Comparison of ENCODE assay signal across 8 cellular contexts in the genomic region with DNA sequence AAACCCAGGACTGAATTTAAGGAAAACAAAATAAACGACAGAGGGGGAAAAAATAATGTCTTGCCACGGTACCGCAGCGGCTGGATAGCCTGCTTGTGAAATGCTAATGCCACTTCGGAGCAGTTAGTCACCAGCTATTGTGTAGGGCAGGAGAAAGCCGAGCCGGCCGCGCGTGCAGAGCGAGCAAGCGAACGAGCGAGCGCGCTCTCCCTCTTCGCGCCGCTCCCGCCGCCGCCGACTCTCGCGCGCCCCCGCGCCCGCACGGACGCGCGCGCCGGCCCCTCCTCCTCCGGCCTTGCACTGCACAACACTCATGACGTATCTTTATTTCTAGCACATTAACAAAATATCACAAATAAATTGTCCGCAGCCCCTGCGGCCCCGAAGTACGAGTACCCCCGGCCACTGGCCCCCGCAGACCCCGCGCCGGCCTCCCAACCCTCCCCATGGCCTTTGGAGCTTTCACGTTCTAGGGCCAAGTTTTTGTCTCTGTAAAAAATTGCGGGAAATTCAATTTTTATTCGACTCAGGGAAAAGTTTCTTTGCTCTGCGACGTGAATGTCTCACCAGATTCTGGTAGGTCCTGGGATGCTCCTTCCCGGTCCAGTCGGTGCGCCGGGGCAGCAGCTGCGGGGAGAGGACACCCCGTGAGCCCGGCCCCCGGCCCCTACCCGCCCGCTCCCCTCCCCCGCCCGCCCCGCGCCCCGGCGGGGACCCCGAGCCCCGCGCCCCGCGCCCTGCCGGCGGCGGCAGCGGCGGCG. TPM values are rescaled to one million over a fixed set of nuclear protein-coding genes. Genes with fewer than 3 reads are reported as not detected.
DNase-seq lines count a peak whose midpoint lies in the region; ATAC-seq and TF ChIP-seq lines count a peak whose summit lies in the region.

No MANE protein-coding gene starts in this region.

- H3K27ac ChIP-seq in SJSA1 (peak overlapping the region; percentile 69), gastroesophageal sphincter (peak overlapping the region; percentile 80 to 100 (median 96)), substantia nigra (ENCODE audit: low read depth, low read length, poor library complexity, severe bottlenecking) (peak overlapping the region; percentile 97)

- H3K9me3 Mint-ChIP-seq in activated naive CD4-positive, alpha-beta T cell treated with anti-CD3 and anti-CD28 coated beads for 36 hours, result no peaks in the 10 kb centered on the region

- TF ChIP-seq POLR2A in gastroesophageal sphincter (IDR thresholded peaks at IDR 0.05), result peak; percentile 43 to 49

- H3K4me1 Mint-ChIP-seq in activated naive CD4-positive, alpha-beta T cell treated with anti-CD3 and anti-CD28 coated beads for 36 hours (ENCODE audit: low read depth), result peaks cover 43% of the 10 kb centered on the region

- H3K36me3 Mint-ChIP-seq in activated naive CD4-positive, alpha-beta T cell treated with anti-CD3 and anti-CD28 coated beads for 36 hours (ENCODE audit: low read depth), result peaks cover 3% of the 10 kb centered on the region

- H3K9me3 ChIP-seq in SJSA1 (replicated peaks), result no peaks in the 10 kb centered on the region
- H3K9me3 ChIP-seq in gastroesophageal sphincter, result no peaks in the 10 kb centered on the region

- no peak for TF ChIP-seq EP300 in gastroesophageal sphincter (IDR thresholded peaks at IDR 0.05)

- peak; percentile 81 for ATAC-seq in gastroesophageal sphincter

- TF ChIP-seq CTCF in HFF-Myc (IDR thresholded peaks at IDR 0.05; ENCODE audit: low read depth, low read length, missing control alignments) (no peak), gastroesophageal sphincter (IDR thresholded peaks at IDR 0.05) (peak in 2 of 4 experiments; percentile 3 to 20)

- peaks cover 11% of the 10 kb centered on the region for H3K27me3 ChIP-seq in SJSA1 (replicated peaks)
- no peaks in the 10 kb centered on the region for H3K27me3 ChIP-seq in gastroesophageal sphincter

- 0 to 1% methylated on average over 10 to 16 of the region's 78 CpGs for WGBS in gastroesophageal sphincter (ENCODE audit: low coverage in 1 of 2), 2 donors

- H3K27ac Mint-ChIP-seq in activated naive CD4-positive, alpha-beta T cell treated with anti-CD3 and anti-CD28 coated beads for 36 hours, result peak overlapping the region; percentile 92

- intact Hi-C loops in activated naive CD4-positive, alpha-beta T cell treated with anti-CD3 and anti-CD28 coated beads for 36 hours (cut with micrococcal nuclease), result loop anchor here (1.0 to 10.0 kb wide), 4 partner anchors 37 to 1090 kb away; no protein-coding TSS in a partner anchor

- H3K27me3 Mint-ChIP-seq in activated naive CD4-positive, alpha-beta T cell treated with anti-CD3 and anti-CD28 coated beads for 36 hours (ENCODE audit: low read depth), result peaks cover 4% of the 10 kb centered on the region

- H3K4me1 ChIP-seq in SJSA1 (replicated peaks), result peaks cover 7% of the 10 kb centered on the region
- H3K4me1 ChIP-seq in gastroesophageal sphincter, result peaks cover 0 to 59% (median 11%) of the 10 kb centered on the region in 3 donors

- H3K36me3 ChIP-seq in SJSA1 (peaks cover 9% of the 10 kb centered on the region), gastroesophageal sphincter (no peaks in the 10 kb centered on the region)

- H3K4me3 Mint-ChIP-seq in activated naive CD4-positive, alpha-beta T cell treated with anti-CD3 and anti-CD28 coated beads for 36 hours, result peak overlapping the region; percentile 76

- CTCF ChIA-PET in activated naive CD4-positive, alpha-beta T cell treated with anti-CD3 and anti-CD28 coated beads for 36 hours (lab: Charles Lee), result interaction anchor here (0.7 to 1.3 kb wide), 2 partner anchors 10 to 15 kb away, joined by 3 to 5 read pairs; no protein-coding TSS in a partner anchor

- H3K4me3 ChIP-seq in HFF-Myc (replicated peaks; ENCODE audit: low read depth, low read length) (peak overlapping the region; percentile 69), SJSA1 (peak overlapping the region; percentile 90), gastroesophageal sphincter (peak overlapping the region; percentile 55 to 85)

- DNase-seq in GM04504 (ENCODE audit: low read depth) (peak; percentile 86), HFF-Myc (ENCODE audit: extremely low read depth, low read depth) (peak; percentile 58), MV-4-11 (lab: John Stamatoyannopoulos, UW) (peak; percentile 85), SJSA1 (ENCODE audit: low read depth in 1 of 2, low spot score in 2 of 2) (peak; percentile 93 to 95), non-pigmented ciliary epithelial cell (ENCODE audit: low read depth) (peak; percentile 81), substantia nigra (lab: John Stamatoyannopoulos, UW) (peak; percentile 45 to 93 (median 84))
- peak; percentile 90 for DNase-seq in activated naive CD4-positive, alpha-beta T cell treated with anti-CD3 and anti-CD28 coated beads for 36 hours

RNA-seq across cellular contexts. Expression of a gene that starts 1.0 kb away (rescaled TPM):
- total RNA-seq in SJSA1 (2014; rRNA removed; shearing (Covaris generic)), result 18.5 and 20.0 TPM in 2 replicates
- 10 to 100 TPM; 23.0 to 23.5 TPM for total RNA-seq in activated naive CD4-positive, alpha-beta T cell treated with anti-CD3 and anti-CD28 coated beads for 36 hours
- 10 to 100 TPM; 24.9 to 44.2 (median 32.9) TPM for total RNA-seq in gastroesophageal sphincter

Comparison
In these comparisons a context has a peak if more than half of its experiments do, and no peak if none do; other contexts are left out.
1. Peak in every context shown above with its lines: DNase-seq, ATAC-seq, H3K4me3 ChIP-seq and H3K27ac ChIP-seq.